8 cellular contexts compared by ENCODE assay signal in genomic region chr10:110893559-110894179, GRCh38. TPM values are rescaled to one million over a fixed set of nuclear protein-coding genes. Genes with fewer than 3 reads are reported as not detected.
DNase-seq lines count a peak whose midpoint lies in the region; TF ChIP-seq lines count a peak whose summit lies in the region.

No MANE protein-coding gene starts in this region.

- H3K4me1 ChIP-seq in adrenal gland (replicated peaks in 1 of 2) (peaks cover 0 to 10% of the 10 kb centered on the region in 2 donors), hepatocyte (ENCODE audit: insufficient read depth) (peaks cover 18% of the 10 kb centered on the region)

- no peak for TF ChIP-seq POLR2A in adrenal gland (IDR thresholded peaks at IDR 0.05)

- intact Hi-C loops in activated CD4-positive, alpha-beta T cell treated with anti-CD3 and anti-CD28 coated beads, Interleukin-2, amount 10 ng/mL, durations not matched to agents 24 days and 14 days (cut with micrococcal nuclease), result loop anchor here (1.0 to 5.0 kb wide), 4 partner anchors 90 to 586 kb away; no protein-coding TSS in a partner anchor
- intact Hi-C loops in adrenal gland (cut with DNase I), result no loop called here

- no peaks in the 10 kb centered on the region for H3K9me2 ChIP-seq in hepatocyte (replicated peaks; ENCODE audit: insufficient read depth)

- no peak overlapping the region for H2AFZ ChIP-seq in hepatocyte

- H3K4me3 Mint-ChIP-seq in activated CD4-positive, alpha-beta T cell treated with anti-CD3 and anti-CD28 coated beads, Interleukin-2, amount 10 ng/mL, durations not matched to agents 24 days and 14 days, result no peak overlapping the region
- H3K4me3 Mint-ChIP-seq in stimulated activated naive CD8-positive, alpha-beta T cell treated with anti-CD3 and anti-CD28 coated beads, Interleukin-15, Interleukin-2, amounts not matched to agents 100 ng/mL and 50 ng/mL, for 24 hours, result no peak overlapping the region

- H3K36me3 Mint-ChIP-seq in activated CD4-positive, alpha-beta T cell treated with anti-CD3 and anti-CD28 coated beads, Interleukin-2, amount 10 ng/mL, durations not matched to agents 24 days and 14 days (ENCODE audit: low read depth), result peaks cover 47% of the 10 kb centered on the region
- peaks cover 35% of the 10 kb centered on the region for H3K36me3 Mint-ChIP-seq in stimulated activated naive CD8-positive, alpha-beta T cell treated with anti-CD3 and anti-CD28 coated beads, Interleukin-15, Interleukin-2, amounts not matched to agents 100 ng/mL and 50 ng/mL, for 24 hours (ENCODE audit: low read depth)

- no peak overlapping the region for H3K4me2 ChIP-seq in hepatocyte

- H3K9me3 Mint-ChIP-seq in activated CD4-positive, alpha-beta T cell treated with anti-CD3 and anti-CD28 coated beads, Interleukin-2, amount 10 ng/mL, durations not matched to agents 24 days and 14 days, result no peaks in the 10 kb centered on the region
- no peaks in the 10 kb centered on the region for H3K9me3 Mint-ChIP-seq in stimulated activated naive CD8-positive, alpha-beta T cell treated with anti-CD3 and anti-CD28 coated beads, Interleukin-15, Interleukin-2, amounts not matched to agents 100 ng/mL and 50 ng/mL, for 24 hours

- H3K27ac Mint-ChIP-seq in activated CD4-positive, alpha-beta T cell treated with anti-CD3 and anti-CD28 coated beads, Interleukin-2, amount 10 ng/mL, durations not matched to agents 24 days and 14 days, result no peak overlapping the region
- peak overlapping the region; percentile 29 for H3K27ac Mint-ChIP-seq in stimulated activated naive CD8-positive, alpha-beta T cell treated with anti-CD3 and anti-CD28 coated beads, Interleukin-15, Interleukin-2, amounts not matched to agents 100 ng/mL and 50 ng/mL, for 24 hours

- peak; percentile 61 for DNase-seq in activated CD4-positive, alpha-beta T cell treated with anti-CD3 and anti-CD28 coated beads, Interleukin-2, amount 10 ng/mL, durations not matched to agents 24 days and 14 days
- no peak for DNase-seq in activated CD4-positive, alpha-beta T cell treated with anti-CD3 and anti-CD28 coated beads for 1 hour
- DNase-seq in H7 (peak; percentile 15), NCI-H1694 treated with DMSO at 0.1 percent for 48 hours (lab: John Stamatoyannopoulos, UW) (peak; percentile 67), adrenal gland (no peak), hepatocyte (ENCODE audit: low spot score) (peak; percentile 54)
- DNase-seq in stimulated activated CD4-positive, alpha-beta T cell treated with anti-CD3 and anti-CD28 coated beads, Interleukin-15, amount 100 ng/mL, for 24 hours, result no peak

- H3K4me1 Mint-ChIP-seq in activated CD4-positive, alpha-beta T cell treated with anti-CD3 and anti-CD28 coated beads, Interleukin-2, amount 10 ng/mL, durations not matched to agents 24 days and 14 days, result peaks cover 9% of the 10 kb centered on the region
- peaks cover 47% of the 10 kb centered on the region for H3K4me1 Mint-ChIP-seq in stimulated activated naive CD8-positive, alpha-beta T cell treated with anti-CD3 and anti-CD28 coated beads, Interleukin-15, Interleukin-2, amounts not matched to agents 100 ng/mL and 50 ng/mL, for 24 hours (ENCODE audit: low read depth)

- H3K27me3 ChIP-seq in H7 (ENCODE audit: control insufficient read depth, insufficient read depth, low read length) (no peaks in the 10 kb centered on the region), adrenal gland (no peaks in the 10 kb centered on the region), hepatocyte (no peaks in the 10 kb centered on the region)

- no peaks in the 10 kb centered on the region for H3K27me3 Mint-ChIP-seq in activated CD4-positive, alpha-beta T cell treated with anti-CD3 and anti-CD28 coated beads, Interleukin-2, amount 10 ng/mL, durations not matched to agents 24 days and 14 days
- H3K27me3 Mint-ChIP-seq in stimulated activated naive CD8-positive, alpha-beta T cell treated with anti-CD3 and anti-CD28 coated beads, Interleukin-15, Interleukin-2, amounts not matched to agents 100 ng/mL and 50 ng/mL, for 24 hours, result no peaks in the 10 kb centered on the region

- H3K36me3 ChIP-seq in H7 (replicated peaks; ENCODE audit: control insufficient read depth, insufficient read depth, low read length) (no peaks in the 10 kb centered on the region; the same call in 1 of the 2 replicates), adrenal gland (replicated peaks in 1 of 2) (peaks cover 0 to 54% of the 10 kb centered on the region in 2 donors), hepatocyte (replicated peaks; ENCODE audit: insufficient read depth, low read depth) (peaks cover 9% of the 10 kb centered on the region)

- peaks cover 23% of the 10 kb centered on the region for H4K20me1 ChIP-seq in hepatocyte (ENCODE audit: insufficient read depth, poor library complexity, severe bottlenecking)

- TF ChIP-seq CTCF in adrenal gland (IDR thresholded peaks at IDR 0.05), result peak; percentile 39 to 73 (median 62)
- TF ChIP-seq CTCF in hepatocyte (IDR thresholded peaks at IDR 0.05; ENCODE audit: poor library complexity), result peak; percentile 66

- WGBS in adrenal gland, 4 donors, result 24 to 30% (median 26%) methylated on average over 4 of the region's 4 CpGs
- 60% methylated on average over 4 of the region's 4 CpGs for WGBS in hepatocyte (ENCODE audit: low lambda C conversion rate, missing lambda C conversion rate)

- no peaks in the 10 kb centered on the region for H3K9me3 ChIP-seq in adrenal gland (replicated peaks in 1 of 3)
- H3K9me3 ChIP-seq in hepatocyte (ENCODE audit: low read depth), result no peaks in the 10 kb centered on the region

- H3K27ac ChIP-seq in adrenal gland (no peak overlapping the region), hepatocyte (no peak overlapping the region)

- H3K4me3 ChIP-seq in H7 (ENCODE audit: insufficient read depth, low read depth, low read length), result no peak overlapping the region
- H3K4me3 ChIP-seq in adrenal gland, result no peak overlapping the region
- H3K4me3 ChIP-seq in hepatocyte, result no peak overlapping the region

- peaks cover 32% of the 10 kb centered on the region for H3K79me2 ChIP-seq in hepatocyte

RNA-seq across cellular contexts. Expression of gene PDCD4, which starts 21.9 kb away (rescaled TPM):
- total RNA-seq in activated CD4-positive, alpha-beta T cell treated with anti-CD3 and anti-CD28 coated beads, Interleukin-2, amount 10 ng/mL, durations not matched to agents 24 days and 14 days, result 45.2 and 53.6 TPM in 2 replicates
- 9.0 and 17.4 TPM in 2 replicates for total RNA-seq in H7 (2014; rRNA removed; shearing (Covaris generic))
- 100 to 1,000 TPM in 1 of 8 donors, 10 to 100 TPM in 7; 16.8 to 108 (median 41.3) TPM for total RNA-seq in adrenal gland
- 10 to 100 TPM; 39.7 to 75.1 (median 47.0) TPM for polyA plus RNA-seq in adrenal gland
- 246 and 315 TPM in 2 replicates for total RNA-seq in hepatocyte
- 791 and 862 TPM in 2 replicates for polyA plus RNA-seq in hepatocyte

RNA-seq across cellular contexts. Expression of gene BBIP1, which starts 25.3 kb away (rescaled TPM):
- 26.3 and 31.1 TPM in 2 replicates for total RNA-seq in activated CD4-positive, alpha-beta T cell treated with anti-CD3 and anti-CD28 coated beads, Interleukin-2, amount 10 ng/mL, durations not matched to agents 24 days and 14 days
- 15.9 and 24.1 TPM in 2 replicates for total RNA-seq in H7 (2014; rRNA removed; shearing (Covaris generic))
- 10 to 100 TPM; 14.5 to 51.7 (median 39.8) TPM for total RNA-seq in adrenal gland
- polyA plus RNA-seq in adrenal gland, result 10 to 100 TPM; 46.5 to 86.9 (median 50.8) TPM
- 21.2 and 47.9 TPM in 2 replicates for total RNA-seq in hepatocyte
- polyA plus RNA-seq in hepatocyte, result 19.7 and 21.5 TPM in 2 replicates

RNA-seq across cellular contexts. Expression of gene SHOC2, which starts 25.7 kb away (rescaled TPM):
- total RNA-seq in activated CD4-positive, alpha-beta T cell treated with anti-CD3 and anti-CD28 coated beads, Interleukin-2, amount 10 ng/mL, durations not matched to agents 24 days and 14 days, result 38.3 and 41.8 TPM in 2 replicates
- 17.5 and 19.3 TPM in 2 replicates for total RNA-seq in H7 (2014; rRNA removed; shearing (Covaris generic))
- total RNA-seq in adrenal gland (10 to 100 TPM; 24.1 to 78.2 (median 37.1) TPM), hepatocyte (45.2 and 58.9 TPM in 2 replicates)
- polyA plus RNA-seq in adrenal gland (10 to 100 TPM; 16.4 to 43.3 (median 16.7) TPM), hepatocyte (23.0 and 27.5 TPM in 2 replicates)

Comparison
In these comparisons a context has a peak if more than half of its experiments do, and no peak if none do; other contexts are left out.
1. DNase-seq: peak in activated CD4-positive, alpha-beta T cell treated with anti-CD3 and anti-CD28 coated beads, Interleukin-2, amount 10 ng/mL, durations not matched to agents 24 days and 14 days (single experiment), H7 (single experiment), NCI-H1694 treated with DMSO at 0.1 percent for 48 hours (single experiment) and hepatocyte (single experiment); none in activated CD4-positive, alpha-beta T cell treated with anti-CD3 and anti-CD28 coated beads for 1 hour (single experiment), adrenal gland (0 of 7) and stimulated activated CD4-positive, alpha-beta T cell treated with anti-CD3 and anti-CD28 coated beads, Interleukin-15, amount 100 ng/mL, for 24 hours (single experiment).